In genomic region chr7:136359333-136359903, GRCh38 we compare ENCODE assay signal across 11 cellular contexts.
DNase-seq lines count a peak whose midpoint lies in the region; ATAC-seq and TF ChIP-seq lines count a peak whose summit lies in the region.
"Had no signal": no experiment of that assay in that cellular context is flagged by ENCODE, and none has a peak within 500 bp of the region (broad histone marks: within the 10 kb centered on the region; RNA-seq: fewer than 3 reads in every experiment).

No MANE protein-coding gene starts in this region.

- H3K4me1 ChIP-seq in left lung, result no peaks in the 10 kb centered on the region

- peak in 1 of 2 donors; percentile 5 for DNase-seq in memory B cell (ENCODE audit: low spot score in 2 of 2)
- no peak for DNase-seq in NCI-H187 treated with DMSO at 0.1 percent for 48 hours (lab: John Stamatoyannopoulos, UW)
- no peak for DNase-seq in left lung
- no peak for DNase-seq in left lobe of liver (ENCODE audit: low spot score)
- DNase-seq in SIG-M5 (lab: John Stamatoyannopoulos, UW), result no peak
- DNase-seq: activated CD8-positive, alpha-beta memory T cell treated with anti-CD3 and anti-CD28 coated beads, Interleukin-2, amount 50 U/mL, for 48 hours; NCI-H2029 had no signal

- H3K9me3 ChIP-seq in left lung, result peaks cover 0 to 3% of the 10 kb centered on the region in 2 donors

- ATAC-seq in GM19023 (IDR thresholded peaks at IDR 0.05; ENCODE audit: unreplicated experiment) (peak; percentile 96), HG02610 (IDR thresholded peaks at IDR 0.05; ENCODE audit: unreplicated experiment) (peak; percentile 97), HG03442 (IDR thresholded peaks at IDR 0.05; ENCODE audit: unreplicated experiment) (peak; percentile 97), memory B cell (ENCODE audit: low read depth) (peak; percentile 96), left lung (no peak), left lobe of liver (no peak)

- no peaks in the 10 kb centered on the region for H3K27me3 ChIP-seq in left lung

- H3K9me3 Mint-ChIP-seq in memory B cell, result peaks cover 7% of the 10 kb centered on the region

- H3K27me3 Mint-ChIP-seq in memory B cell, result no peaks in the 10 kb centered on the region

- H3K4me3 ChIP-seq in left lung, result no peak overlapping the region
- H3K4me3 ChIP-seq: lung had no signal

- intact Hi-C loops in left lung (cut with DNase I), result no loop called here

- H3K36me3 ChIP-seq in left lung, result no peaks in the 10 kb centered on the region

- peak overlapping the region; percentile 64 for H3K27ac Mint-ChIP-seq in memory B cell

- H3K36me3 Mint-ChIP-seq in memory B cell, result no peaks in the 10 kb centered on the region

- H3K27ac ChIP-seq in left lung, result no peak overlapping the region

- TF ChIP-seq CTCF in left lung (IDR thresholded peaks at IDR 0.05), result no peak

- H3K4me3 Mint-ChIP-seq in memory B cell, result peak overlapping the region; percentile 38

- peaks cover 10% of the 10 kb centered on the region for H3K4me1 Mint-ChIP-seq in memory B cell

Comparison
In these comparisons a context has a peak if more than half of its experiments do, and no peak if none do; other contexts are left out.
1. ATAC-seq: peak in GM19023 (single experiment), HG02610 (single experiment), HG03442 (single experiment) and memory B cell (single experiment); none in left lung (single experiment) and left lobe of liver (single experiment).